22 cellular contexts compared by ENCODE assay signal in the genomic region with DNA sequence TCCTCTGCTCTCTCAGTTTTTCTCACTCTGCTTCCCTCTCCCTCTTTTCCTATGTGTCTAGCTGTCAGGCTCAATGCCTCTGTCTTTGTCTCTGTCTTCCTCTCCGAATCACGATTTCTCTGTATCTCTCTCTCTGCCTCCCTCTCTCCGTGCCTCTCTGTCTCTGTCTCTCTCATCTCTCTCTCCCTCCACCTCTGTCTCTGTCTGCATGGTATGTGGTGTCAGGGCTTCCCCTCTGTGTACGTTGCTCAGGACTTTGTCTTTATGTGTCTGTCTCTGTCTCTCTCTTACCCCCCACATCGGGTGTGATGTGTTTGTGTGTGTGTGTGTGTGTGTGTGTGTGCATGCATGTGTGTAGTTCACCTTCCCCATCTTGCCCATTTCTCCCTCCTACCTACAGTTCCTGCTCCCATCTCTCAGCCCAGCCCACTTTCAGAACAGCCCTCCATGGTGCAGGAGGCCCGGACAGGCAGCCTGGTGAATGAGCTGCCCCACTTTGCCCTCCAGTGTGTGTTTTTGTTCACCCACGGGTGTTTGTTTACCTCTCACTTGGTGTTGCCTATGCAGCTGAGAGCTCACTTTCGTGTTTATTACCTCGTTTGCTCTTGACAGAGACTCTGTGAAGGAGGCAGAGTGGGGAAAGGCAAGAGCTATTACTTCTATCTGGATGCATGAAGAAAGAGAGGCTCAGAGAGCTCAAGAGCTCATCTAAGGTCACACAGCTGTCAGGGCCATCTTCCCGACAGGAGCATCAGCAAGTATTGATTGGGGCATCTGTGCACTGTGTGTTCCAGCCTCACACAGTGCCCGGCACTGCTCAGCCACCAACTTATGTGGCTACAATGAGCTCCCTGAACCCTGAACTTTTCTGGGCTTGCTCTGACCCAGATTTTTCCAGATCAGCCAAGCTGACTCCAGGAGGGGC.
DNase-seq lines count a peak whose midpoint lies in the region; ATAC-seq and TF ChIP-seq lines count a peak whose summit lies in the region.
"Had no signal": no experiment of that assay in that cellular context is flagged by ENCODE, and none has a peak within 500 bp of the region (broad histone marks: within the 10 kb centered on the region; RNA-seq: fewer than 3 reads in every experiment).

No MANE protein-coding gene starts in this region.

- H3K27me3 ChIP-seq in right atrium auricular region = no peaks in the 10 kb centered on the region
- peaks cover 0 to 18% (median 0%) of the 10 kb centered on the region in 3 experiments for H3K27me3 ChIP-seq in neuronal stem cell (ENCODE audit: control insufficient read depth in 3 of 3, insufficient read depth in 3 of 3, low read depth in 1 of 3, low read length in 3 of 3)
- H3K27me3 ChIP-seq in esophagus squamous epithelium = peaks cover 0 to 5% (median 0%) of the 10 kb centered on the region in 4 donors
- H3K27me3 ChIP-seq: dorsolateral prefrontal cortex, heart left ventricle had no signal

- no peak overlapping the region for H2AK5ac ChIP-seq in neuronal stem cell (ENCODE audit: low read depth, low read length)

- H3K27ac Mint-ChIP-seq in activated T-helper 2 cell treated with anti-CD3 and anti-CD28 coated beads, Interferon-gamma antibody, Interleukin-2, Interleukin-4, amounts not matched to agents 10 μg/mL and 5 μg/mL and 100 μg/mL, durations not matched to agents 14 hours and 24 hours and 36 hours = no peak overlapping the region
- H3K27ac Mint-ChIP-seq: activated CD4-positive, alpha-beta T cell treated with anti-CD3 and anti-CD28 coated beads for 36 hours; memory B cell; T-helper 17 cell had no signal

- H2AFZ ChIP-seq in neuronal stem cell (ENCODE audit: low read length) = no peak overlapping the region

- H3K27ac ChIP-seq in right atrium auricular region = no peak overlapping the region
- no peak overlapping the region for H3K27ac ChIP-seq in neuronal stem cell (replicated peaks; ENCODE audit: low read length)
- no peak overlapping the region for H3K27ac ChIP-seq in esophagus squamous epithelium
- H3K27ac ChIP-seq: epithelial cell of prostate, heart left ventricle, SK-N-MC had no signal

- no peak overlapping the region for H3K4me3 Mint-ChIP-seq in activated T-helper 2 cell treated with anti-CD3 and anti-CD28 coated beads, Interferon-gamma antibody, Interleukin-2, Interleukin-4, amounts not matched to agents 10 μg/mL and 5 μg/mL and 100 μg/mL, durations not matched to agents 14 hours and 24 hours and 36 hours (ENCODE audit: low read depth)
- H3K4me3 Mint-ChIP-seq: activated CD4-positive, alpha-beta T cell treated with anti-CD3 and anti-CD28 coated beads for 36 hours; memory B cell; T-helper 17 cell had no signal

- no peak for TF ChIP-seq POLR2A in esophagus squamous epithelium (IDR thresholded peaks at IDR 0.05)

- H3K4ac ChIP-seq in neuronal stem cell (ENCODE audit: low read length) = no peak overlapping the region

- no peak overlapping the region for H3K4me3 ChIP-seq in right atrium auricular region
- H3K4me3 ChIP-seq in neuronal stem cell (ENCODE audit: low read length in 2 of 2) = no peak overlapping the region
- no peak overlapping the region for H3K4me3 ChIP-seq in esophagus squamous epithelium
- H3K4me3 ChIP-seq: dorsolateral prefrontal cortex, heart left ventricle, SK-N-MC had no signal

- H4K8ac ChIP-seq in neuronal stem cell (ENCODE audit: low read depth, low read length) = no peak overlapping the region

- ATAC-seq in Right ventricle myocardium superior (ENCODE audit: poor library complexity) = no peak
- ATAC-seq: activated CD4-positive, alpha-beta T cell treated with anti-CD3 and anti-CD28 coated beads for 36 hours; heart left ventricle; left cardiac atrium; T-helper 17 cell had no signal

- WGBS in neuronal stem cell (ENCODE audit: extremely low coverage in 2 of 2, insufficient read length in 2 of 2, insufficient replicate concordance in 1 of 2), 2 donors = no CpG with 5 or more reads among the region's 11 CpGs
- 73 to 83% methylated on average over 9 of the region's 11 CpGs for WGBS in esophagus squamous epithelium, 2 donors

- DNase-seq in right atrium auricular region (ENCODE audit: low spot score) (peak; percentile 28), Right ventricle myocardium superior (no peak), ecto neural progenitor cell (ENCODE audit: low spot score) (peak; percentile 31), neuronal stem cell (ENCODE audit: low spot score) (no peak), esophagus squamous epithelium (lab: John Stamatoyannopoulos, UW) (no peak), NCI-H1105 (lab: John Stamatoyannopoulos, UW) (no peak)
- no peak for DNase-seq in activated T-helper 2 cell treated with anti-CD3 and anti-CD28 coated beads, Interferon-gamma antibody, Interleukin-2, Interleukin-4, amounts not matched to agents 10 μg/mL and 5 μg/mL and 100 μg/mL, durations not matched to agents 14 hours and 24 hours and 36 hours (ENCODE audit: low spot score)
- DNase-seq: activated CD4-positive, alpha-beta T cell treated with anti-CD3 and anti-CD28 coated beads for 36 hours; activated naive CD4-positive, alpha-beta T cell treated with anti-CD3 and anti-CD28 coated beads, Interleukin-2, amount 50 U/mL, for 16 hours; caudate nucleus; HCEC 1CT; heart left ventricle; IMR-90; left cardiac atrium; RPMI8226; stimulated activated CD4-positive, alpha-beta T cell treated with anti-CD3 and anti-CD28 coated beads, Interleukin-4, amount 100 ng/mL, for 1 hour; stimulated activated naive CD4-positive, alpha-beta T cell; T-helper 17 cell had no signal

- intact Hi-C loops in Right ventricle myocardium superior (cut with DNase I) (no loop called here), esophagus squamous epithelium (cut with DNase I) (no loop called here)
- intact Hi-C loops in activated T-helper 2 cell treated with anti-CD3 and anti-CD28 coated beads, Interferon-gamma antibody, Interleukin-2, Interleukin-4, amounts not matched to agents 10 μg/mL and 5 μg/mL and 100 μg/mL, durations not matched to agents 14 hours and 24 hours and 36 hours (cut with micrococcal nuclease) = no loop called here

- no peak overlapping the region for H2BK12ac ChIP-seq in neuronal stem cell (ENCODE audit: low read length)

- no peak overlapping the region for H3K4me2 ChIP-seq in neuronal stem cell (ENCODE audit: insufficient read depth, low read length, poor library complexity, severe bottlenecking)

- H3K9me3 ChIP-seq in right atrium auricular region (no peaks in the 10 kb centered on the region), neuronal stem cell (replicated peaks in 1 of 2; ENCODE audit: control insufficient read depth in 2 of 2, insufficient read depth in 1 of 2, low read depth in 1 of 2, low read length in 2 of 2) (no peaks in the 10 kb centered on the region), esophagus squamous epithelium (no peaks in the 10 kb centered on the region)
- H3K9me3 ChIP-seq: heart left ventricle had no signal

- H3K36me3 Mint-ChIP-seq in activated T-helper 2 cell treated with anti-CD3 and anti-CD28 coated beads, Interferon-gamma antibody, Interleukin-2, Interleukin-4, amounts not matched to agents 10 μg/mL and 5 μg/mL and 100 μg/mL, durations not matched to agents 14 hours and 24 hours and 36 hours (ENCODE audit: low read depth) = no peaks in the 10 kb centered on the region
- H3K36me3 Mint-ChIP-seq: memory B cell had no signal

- H3K4me1 Mint-ChIP-seq in activated T-helper 2 cell treated with anti-CD3 and anti-CD28 coated beads, Interferon-gamma antibody, Interleukin-2, Interleukin-4, amounts not matched to agents 10 μg/mL and 5 μg/mL and 100 μg/mL, durations not matched to agents 14 hours and 24 hours and 36 hours (ENCODE audit: low read depth) = no peaks in the 10 kb centered on the region
- H3K4me1 Mint-ChIP-seq: activated CD4-positive, alpha-beta T cell treated with anti-CD3 and anti-CD28 coated beads for 36 hours; memory B cell had no signal

- no peak overlapping the region for H2BK120ac ChIP-seq in neuronal stem cell (ENCODE audit: low read depth, low read length)

- no peaks in the 10 kb centered on the region for H3K27me3 Mint-ChIP-seq in activated T-helper 2 cell treated with anti-CD3 and anti-CD28 coated beads, Interferon-gamma antibody, Interleukin-2, Interleukin-4, amounts not matched to agents 10 μg/mL and 5 μg/mL and 100 μg/mL, durations not matched to agents 14 hours and 24 hours and 36 hours (ENCODE audit: low read depth)
- H3K27me3 Mint-ChIP-seq: activated CD4-positive, alpha-beta T cell treated with anti-CD3 and anti-CD28 coated beads for 36 hours had no signal

- no peak overlapping the region for H2BK15ac ChIP-seq in neuronal stem cell (ENCODE audit: low read length)

- H3K36me3 ChIP-seq in right atrium auricular region = no peaks in the 10 kb centered on the region
- H3K36me3 ChIP-seq in neuronal stem cell (replicated peaks in 1 of 2; ENCODE audit: control insufficient read depth in 2 of 2, insufficient read depth in 2 of 2, low read length in 2 of 2) = no peaks in the 10 kb centered on the region
- no peaks in the 10 kb centered on the region for H3K36me3 ChIP-seq in esophagus squamous epithelium
- H3K36me3 ChIP-seq: heart left ventricle had no signal

- no peak overlapping the region for H3K23ac ChIP-seq in neuronal stem cell (ENCODE audit: low read depth, low read length, poor library complexity)

- TF ChIP-seq CTCF in right atrium auricular region (IDR thresholded peaks at IDR 0.05) (no peak), esophagus squamous epithelium (IDR thresholded peaks at IDR 0.05) (no peak)

- no peak overlapping the region for H2BK5ac ChIP-seq in neuronal stem cell (ENCODE audit: low read length)

- H4K91ac ChIP-seq in neuronal stem cell (ENCODE audit: low read depth, low read length, poor library complexity) = no peak overlapping the region

- H3K9ac ChIP-seq in neuronal stem cell (ENCODE audit: low read depth, low read length, poor library complexity) = no peak overlapping the region

- no peak overlapping the region for H3K14ac ChIP-seq in neuronal stem cell (ENCODE audit: low read length)

- H3K18ac ChIP-seq in neuronal stem cell (ENCODE audit: low read length) = peak overlapping the region; percentile 74

- no peaks in the 10 kb centered on the region for H3K79me1 ChIP-seq in neuronal stem cell (ENCODE audit: low read depth, low read length)

- no peaks in the 10 kb centered on the region for H3K9me3 Mint-ChIP-seq in activated T-helper 2 cell treated with anti-CD3 and anti-CD28 coated beads, Interferon-gamma antibody, Interleukin-2, Interleukin-4, amounts not matched to agents 10 μg/mL and 5 μg/mL and 100 μg/mL, durations not matched to agents 14 hours and 24 hours and 36 hours
- H3K9me3 Mint-ChIP-seq: memory B cell had no signal

- H3K4me1 ChIP-seq in right atrium auricular region (peaks cover 0 to 5% of the 10 kb centered on the region in 2 donors), neuronal stem cell (ENCODE audit: control insufficient read depth in 2 of 2, insufficient read depth in 1 of 2, low read depth in 1 of 2, low read length in 2 of 2) (peaks cover 22 to 26% of the 10 kb centered on the region in 2 donors), esophagus squamous epithelium (peaks cover 0 to 2% (median 0%) of the 10 kb centered on the region in 3 donors)

Comparison
In these comparisons a context has a peak if more than half of its experiments do, and no peak if none do; other contexts are left out.
1. DNase-seq: peak in right atrium auricular region (single experiment) and ecto neural progenitor cell (single experiment); none in Right ventricle myocardium superior (single experiment), neuronal stem cell (single experiment), esophagus squamous epithelium (single experiment), NCI-H1105 (single experiment) and activated T-helper 2 cell treated with anti-CD3 and anti-CD28 coated beads, Interferon-gamma antibody, Interleukin-2, Interleukin-4, amounts not matched to agents 10 μg/mL and 5 μg/mL and 100 μg/mL, durations not matched to agents 14 hours and 24 hours and 36 hours (single experiment).